Comparison of ENCODE assay signal across 1 cellular context in genomic region chr1:154992721-154993571, GRCh38.
TF ChIP-seq lines count a peak whose summit lies in the region.

No MANE protein-coding gene starts in this region.

TF ChIP-seq in H1, 55 proteins besides CTCF, POLR2A, EP300 and RAD21:
- TF ChIP-seq SIX5 (IDR thresholded peaks at IDR 0.05; ENCODE audit: low read depth, low read length) (no peak), POLR2AphosphoS5 (IDR thresholded peaks at IDR 0.05; ENCODE audit: low read depth, low read length) (peak; percentile 65)
